Comparison of ENCODE assay signal across 7 cellular contexts in genomic region chr14:100222219-100223093, GRCh38. TPM values are rescaled to one million over a fixed set of nuclear protein-coding genes. Genes with fewer than 3 reads are reported as not detected.
DNase-seq lines count a peak whose midpoint lies in the region; ATAC-seq lines count a peak whose summit lies in the region.

No MANE protein-coding gene starts in this region.

- H3K9me3 ChIP-seq in HUES6 (ENCODE audit: control insufficient read depth, insufficient read depth, low read depth, low read length) (no peaks in the 10 kb centered on the region), esophagus (ENCODE audit: control insufficient read depth in 2 of 2, insufficient read depth in 1 of 2, low read depth in 1 of 2, low read length in 1 of 2) (no peaks in the 10 kb centered on the region)

- DNase-seq in NCI-H2081 (lab: John Stamatoyannopoulos, UW) (no peak), AG08395 (ENCODE audit: low spot score) (no peak), NCI-H524 (lab: John Stamatoyannopoulos, UW) (no peak)

- peak overlapping the region; percentile 52 for H3K4me3 ChIP-seq in HUES6 (ENCODE audit: low read depth, low read length)
- peak overlapping the region; percentile 43 to 50 for H3K4me3 ChIP-seq in esophagus (ENCODE audit: low read depth in 1 of 2, low read length in 2 of 2)
- peak overlapping the region; percentile 23 to 51 (median 36) for H3K4me3 ChIP-seq in skin epidermis

- peak; percentile 5 for ATAC-seq in GM19372 (IDR thresholded peaks at IDR 0.05; ENCODE audit: low read depth, unreplicated experiment)

- peak overlapping the region; percentile 68 for H3K9ac ChIP-seq in HUES6 (ENCODE audit: low read length)

- H3K4me1 ChIP-seq in HUES6 (ENCODE audit: control insufficient read depth, insufficient read depth, low read length): peaks cover 36% of the 10 kb centered on the region
- H3K4me1 ChIP-seq in esophagus (ENCODE audit: control insufficient read depth in 2 of 2, insufficient read depth in 2 of 2, low read length in 1 of 2): peaks cover 2 to 4% of the 10 kb centered on the region in 2 donors

- WGBS in esophagus, 2 donors: 46 to 51% methylated on average over 14 of the region's 14 CpGs

- H3K36me3 ChIP-seq in HUES6 (ENCODE audit: control insufficient read depth, insufficient read depth, low read length) (no peaks in the 10 kb centered on the region), esophagus (ENCODE audit: control insufficient read depth in 2 of 2, insufficient read depth in 2 of 2, low read length in 1 of 2) (no peaks in the 10 kb centered on the region)

- no peaks in the 10 kb centered on the region for H3K27me3 ChIP-seq in HUES6 (ENCODE audit: control insufficient read depth, insufficient read depth, low read length)
- H3K27me3 ChIP-seq in esophagus (ENCODE audit: control insufficient read depth in 1 of 2, insufficient read depth in 2 of 2, low read length in 2 of 2): no peaks in the 10 kb centered on the region

- H3K27ac ChIP-seq in HUES6 (ENCODE audit: low read depth, low read length) (peak overlapping the region; percentile 74), esophagus (ENCODE audit: low read depth in 2 of 2, low read length in 1 of 2) (peak overlapping the region; percentile 4 to 33), skin epidermis (peak overlapping the region in 19 of 21 experiments; percentile 14 to 95 (median 70))

RNA-seq across cellular contexts. Expression of gene YY1, which starts 16.5 kb away (rescaled TPM):
- polyA plus RNA-seq in esophagus: 10 to 100 TPM; 24.7 to 36.9 TPM

Comparison
In these comparisons a context has a peak if more than half of its experiments do, and no peak if none do; other contexts are left out.
1. H3K27ac ChIP-seq: peak in every context shown above with its lines; median percentile 74 in HUES6; 70 in skin epidermis; 18 in esophagus.